ENCODE assay signal across 8 cellular contexts in the genomic region with DNA sequence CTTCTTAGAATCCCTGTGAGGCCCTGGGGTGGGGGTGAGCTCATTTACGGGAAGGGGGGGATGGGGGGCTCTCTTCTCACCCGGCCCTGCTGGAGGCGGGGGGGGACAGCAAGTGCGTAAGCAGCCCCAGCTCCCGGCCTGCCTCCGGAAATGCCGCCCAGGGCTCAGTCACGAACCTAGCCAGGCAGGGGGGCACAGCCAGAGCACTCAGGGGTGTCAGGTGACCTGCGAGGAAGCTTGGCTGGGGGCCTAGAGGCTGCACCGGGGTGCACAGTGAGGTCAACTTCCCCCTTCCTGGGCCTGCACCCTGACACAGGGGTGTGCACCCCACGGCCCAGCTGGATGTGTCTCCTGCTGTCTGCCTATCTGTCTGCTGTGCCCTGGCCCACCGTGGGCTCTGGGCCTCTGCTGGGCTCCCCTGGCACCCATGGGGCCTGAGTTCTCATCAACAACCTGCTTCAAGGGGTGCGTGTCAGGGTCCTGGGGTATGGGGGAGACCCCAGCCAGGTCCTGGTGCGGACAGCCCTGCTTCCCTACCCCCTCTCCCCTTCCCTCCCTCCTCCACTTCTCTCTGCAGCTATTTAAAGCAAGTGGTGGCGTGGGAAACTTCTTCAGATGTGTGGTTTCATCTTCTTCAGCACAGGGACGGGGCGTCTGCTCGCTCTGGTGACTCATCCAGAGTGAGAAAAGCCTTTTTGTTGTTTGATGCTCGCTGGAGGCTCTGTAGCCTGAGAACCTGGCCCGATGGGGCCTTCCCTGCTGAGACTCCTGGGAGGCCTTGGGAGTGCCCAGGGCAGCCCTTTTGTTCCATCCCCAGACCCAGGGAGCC.
DNase-seq lines count a peak whose midpoint lies in the region; ATAC-seq and TF ChIP-seq lines count a peak whose summit lies in the region.

No MANE protein-coding gene starts in this region.

- TF ChIP-seq CTCF in fibroblast of villous mesenchyme (IDR thresholded peaks at IDR 0.05; ENCODE audit: insufficient read depth, low read depth, low read length) (no peak), osteocyte (IDR thresholded peaks at IDR 0.05) (no peak), tibial artery (IDR thresholded peaks at IDR 0.05) (no peak)

- no peaks in the 10 kb centered on the region for H3K9me3 Mint-ChIP-seq in osteocyte (ENCODE audit: unreplicated experiment)

- H3K27me3 Mint-ChIP-seq in osteocyte (ENCODE audit: unreplicated experiment), result no peaks in the 10 kb centered on the region

- H3K27me3 ChIP-seq in tibial artery, result peaks cover 0 to 49% of the 10 kb centered on the region in 2 donors

- H3K36me3 ChIP-seq in tibial artery, result no peaks in the 10 kb centered on the region

- H3K4me3 ChIP-seq in fibroblast of villous mesenchyme (ENCODE audit: low read depth, low read length) (no peak overlapping the region), tibial artery (no peak overlapping the region)

- H3K4me1 Mint-ChIP-seq in osteocyte (ENCODE audit: unreplicated experiment), result peaks cover 83% of the 10 kb centered on the region

- no peak overlapping the region for H3K27ac ChIP-seq in tibial artery

- DNase-seq in DMS153 (lab: John Stamatoyannopoulos, UW) (peak; percentile 35), DMS153 treated with DMSO at 0.1 percent for 48 hours (lab: John Stamatoyannopoulos, UW; ENCODE audit: unreplicated experiment) (no peak), activated T-helper 1 cell treated with Interleukin-2 at 50 U/mL for 16 hours (ENCODE audit: low read depth) (peak; percentile 96), fibroblast of villous mesenchyme (ENCODE audit: low read depth) (peak; percentile 89), osteocyte (ENCODE audit: extremely low spot score, unreplicated experiment) (peak; percentile 94), tibial artery (peak; percentile 57 to 76)

- no peak overlapping the region for H3K4me3 Mint-ChIP-seq in osteocyte (ENCODE audit: unreplicated experiment)

- H3K4me1 ChIP-seq in tibial artery, result peaks cover 0 to 11% (median 2%) of the 10 kb centered on the region in 4 donors

- intact Hi-C loops in tibial artery (cut with DNase I; ENCODE audit: low total_unique reads), result no loop called here

- H3K27ac Mint-ChIP-seq in osteocyte (ENCODE audit: unreplicated experiment), result peak overlapping the region; percentile 94

- ATAC-seq in HG03025 (IDR thresholded peaks at IDR 0.05; ENCODE audit: low FRiP score, unreplicated experiment), result peak; percentile 47

- no peaks in the 10 kb centered on the region for H3K36me3 Mint-ChIP-seq in osteocyte (ENCODE audit: unreplicated experiment)

- no peaks in the 10 kb centered on the region for H3K9me3 ChIP-seq in tibial artery

TF ChIP-seq in PFSK-1, 5 proteins besides CTCF, POLR2A, EP300 and RAD21:
- peak; percentile 27 for TF ChIP-seq FOXP2 (optimal IDR thresholded peaks at IDR 0.05; ENCODE audit: borderline replicate concordance, extremely low read depth, extremely low read length, insufficient read depth)
- TF ChIP-seq TAF1 (IDR thresholded peaks at IDR 0.05; ENCODE audit: borderline replicate concordance, insufficient read depth, low read length), result no peak
